ENCODE assay signal across 8 cellular contexts in genomic region chr19:13861714-13862531, GRCh38. TPM values are rescaled to one million over a fixed set of nuclear protein-coding genes. Genes with fewer than 3 reads are reported as not detected.
DNase-seq lines count a peak whose midpoint lies in the region; ATAC-seq and TF ChIP-seq lines count a peak whose summit lies in the region.

No MANE protein-coding gene starts in this region.

- no peaks in the 10 kb centered on the region for H3K79me2 ChIP-seq in GM23338 (replicated peaks; ENCODE audit: insufficient read depth)

- H3K36me3 Mint-ChIP-seq in GM23338 (ENCODE audit: low read depth) (no peaks in the 10 kb centered on the region; the same call in 2 of the 3 replicates), osteocyte (ENCODE audit: unreplicated experiment) (no peaks in the 10 kb centered on the region)
- H3K36me3 Mint-ChIP-seq in activated naive CD4-positive, alpha-beta T cell treated with anti-CD3 and anti-CD28 coated beads, Interleukin-2, amount 50 U/mL, for 24 hours: peaks cover 1% of the 10 kb centered on the region

- peaks cover 48% of the 10 kb centered on the region for H3K27me3 Mint-ChIP-seq in GM23338 (ENCODE audit: insufficient read depth, low read depth, poor library complexity)
- peaks cover 15% of the 10 kb centered on the region for H3K27me3 Mint-ChIP-seq in activated naive CD4-positive, alpha-beta T cell treated with anti-CD3 and anti-CD28 coated beads, Interleukin-2, amount 50 U/mL, for 24 hours
- no peaks in the 10 kb centered on the region for H3K27me3 Mint-ChIP-seq in osteocyte (ENCODE audit: unreplicated experiment)

- peak overlapping the region; percentile 72 for H3K4me2 ChIP-seq in GM23338

- H3K4me1 Mint-ChIP-seq in GM23338 (peaks cover 19% of the 10 kb centered on the region), osteocyte (ENCODE audit: unreplicated experiment) (peaks cover 56% of the 10 kb centered on the region)
- peaks cover 48% of the 10 kb centered on the region for H3K4me1 Mint-ChIP-seq in activated naive CD4-positive, alpha-beta T cell treated with anti-CD3 and anti-CD28 coated beads, Interleukin-2, amount 50 U/mL, for 24 hours

- H4K20me1 ChIP-seq in GM23338 (replicated peaks; ENCODE audit: insufficient read depth): no peaks in the 10 kb centered on the region

- H3K27ac ChIP-seq in GM23338 (ENCODE audit: low read depth): peak overlapping the region; percentile 80
- H3K27ac ChIP-seq in thoracic aorta: peak overlapping the region; percentile 90 to 93

- H3K9me2 ChIP-seq in GM23338 (ENCODE audit: insufficient read depth): no peaks in the 10 kb centered on the region

- H3K27me3 ChIP-seq in GM23338 (ENCODE audit: insufficient read depth) (peaks cover 42% of the 10 kb centered on the region), thoracic aorta (replicated peaks; ENCODE audit: insufficient read depth) (no peaks in the 10 kb centered on the region)

- no peaks in the 10 kb centered on the region for H3K9me3 ChIP-seq in thoracic aorta

- peak overlapping the region; percentile 49 for H2AFZ ChIP-seq in GM23338

- H3K4me3 Mint-ChIP-seq in GM23338: peak overlapping the region; percentile 67
- peak overlapping the region; percentile 95 for H3K4me3 Mint-ChIP-seq in activated naive CD4-positive, alpha-beta T cell treated with anti-CD3 and anti-CD28 coated beads, Interleukin-2, amount 50 U/mL, for 24 hours
- peak overlapping the region; percentile 73 for H3K4me3 Mint-ChIP-seq in osteocyte (ENCODE audit: unreplicated experiment)

- H3K9me3 Mint-ChIP-seq in GM23338 (no peaks in the 10 kb centered on the region; the same call in 2 of the 3 replicates), osteocyte (ENCODE audit: unreplicated experiment) (no peaks in the 10 kb centered on the region)
- no peaks in the 10 kb centered on the region for H3K9me3 Mint-ChIP-seq in activated naive CD4-positive, alpha-beta T cell treated with anti-CD3 and anti-CD28 coated beads, Interleukin-2, amount 50 U/mL, for 24 hours

- peak overlapping the region; percentile 73; the same call in 1 of the 2 replicates for H3K27ac Mint-ChIP-seq in GM23338
- H3K27ac Mint-ChIP-seq in activated naive CD4-positive, alpha-beta T cell treated with anti-CD3 and anti-CD28 coated beads, Interleukin-2, amount 50 U/mL, for 24 hours: peak overlapping the region; percentile 93
- peak overlapping the region; percentile 95 for H3K27ac Mint-ChIP-seq in osteocyte (ENCODE audit: unreplicated experiment)

- peaks cover 25% of the 10 kb centered on the region for H3F3A ChIP-seq in GM23338 (replicated peaks; ENCODE audit: low read depth)

- DNase-seq in EH (ENCODE audit: low read depth) (peak; percentile 98), GM23338 (ENCODE audit: low spot score) (peak; percentile 87), LHCN-M2 (ENCODE audit: low read depth) (peak; percentile 86), SK-N-DZ (ENCODE audit: low spot score) (peak; percentile 77), glomerular visceral epithelial cell (ENCODE audit: extremely low spot score) (peak; percentile 95), osteocyte (ENCODE audit: extremely low spot score, unreplicated experiment) (peak; percentile 98), thoracic aorta (ENCODE audit: low spot score) (peak; percentile 71)

- TF ChIP-seq CTCF in GM23338 (conservative IDR thresholded peaks at IDR 0.05; ENCODE audit: low read depth in 2 of 2) (peak; percentile 82 to 98), osteocyte (IDR thresholded peaks at IDR 0.05) (peak; percentile 97), thoracic aorta (IDR thresholded peaks at IDR 0.05) (peak; percentile 99)

- peak; percentile 74 for ATAC-seq in GM23338
- peak; percentile 71 for ATAC-seq in thoracic aorta (ENCODE audit: insufficient number of reproducible peaks, low FRiP score, low read depth)

- peaks cover 10% of the 10 kb centered on the region for H3K4me1 ChIP-seq in GM23338 (ENCODE audit: insufficient read depth)
- H3K4me1 ChIP-seq in thoracic aorta (ENCODE audit: control insufficient read depth in 1 of 2, low read depth in 2 of 2): peaks cover 7 to 34% of the 10 kb centered on the region in 2 donors

- H3K4me3 ChIP-seq in GM23338 (peak overlapping the region; percentile 54), thoracic aorta (peak overlapping the region; percentile 72)

- no peaks in the 10 kb centered on the region for H3K36me3 ChIP-seq in GM23338 (ENCODE audit: insufficient read depth)
- H3K36me3 ChIP-seq in thoracic aorta: no peaks in the 10 kb centered on the region

TF ChIP-seq in GM23338, 12 proteins besides CTCF, POLR2A, EP300 and RAD21:
- TF ChIP-seq EZH2 (IDR thresholded peaks at IDR 0.05; ENCODE audit: low read depth, unreplicated experiment): no peak
- TF ChIP-seq POLR2AphosphoS5 (IDR thresholded peaks at IDR 0.05; ENCODE audit: low read depth): peak; percentile 43; the same call in 1 of the 2 replicates

RNA-seq across cellular contexts. Expression of gene NANOS3, which starts 15.0 kb away (rescaled TPM):
- total RNA-seq in GM23338 (2014; rRNA removed; shearing (Covaris generic)): not detected in 2 replicates
- polyA plus RNA-seq in GM23338 (2016; fragmentation: Nextera tagmentation; extraction: Ambion mirVana): not detected in 2 replicates
- total RNA-seq in LHCN-M2 (2014; rRNA removed) (not detected in 2 replicates), osteocyte (1.1 and 3.5 TPM in 2 replicates), thoracic aorta (not detected)
- polyA plus RNA-seq in LHCN-M2 (2012): 1.3 TPM
- polyA plus RNA-seq in SK-N-DZ (2014; cell fraction: cytosol; rRNA removed): 0.72 and 0.95 TPM in 2 replicates
- polyA plus RNA-seq in SK-N-DZ (2014; cell fraction: nucleus; rRNA removed): 14.5 and 24.4 TPM in 2 replicates

RNA-seq across cellular contexts. Expression of gene BRME1, which starts 44.0 kb away (rescaled TPM):
- total RNA-seq in GM23338 (2014; rRNA removed; shearing (Covaris generic)): 3.7 and 4.0 TPM in 2 replicates
- polyA plus RNA-seq in GM23338 (2016; fragmentation: Nextera tagmentation; extraction: Ambion mirVana): 3.9 and 4.7 TPM in 2 replicates
- 1.1 and 1.7 TPM in 2 replicates for total RNA-seq in LHCN-M2 (2014; rRNA removed)
- polyA plus RNA-seq in LHCN-M2 (2012): 0.73 TPM
- 5.6 and 10.4 TPM in 2 replicates for polyA plus RNA-seq in SK-N-DZ (2014; cell fraction: cytosol; rRNA removed)
- 16.4 and 31.3 TPM in 2 replicates for polyA plus RNA-seq in SK-N-DZ (2014; cell fraction: nucleus; rRNA removed)
- 3.7 and 4.1 TPM in 2 replicates for total RNA-seq in osteocyte
- total RNA-seq in thoracic aorta: 1 to 10 TPM in 1 of 2 donors, not detected in 1; 3.7 TPM

RNA-seq across cellular contexts. Expression of gene CC2D1A, which starts 44.1 kb away (rescaled TPM):
- 27.3 and 39.7 TPM in 2 replicates for total RNA-seq in GM23338 (2014; rRNA removed; shearing (Covaris generic))
- polyA plus RNA-seq in GM23338 (2016; fragmentation: Nextera tagmentation; extraction: Ambion mirVana): 21.7 and 23.1 TPM in 2 replicates
- 19.2 and 21.0 TPM in 2 replicates for total RNA-seq in LHCN-M2 (2014; rRNA removed)
- 12.6 TPM for polyA plus RNA-seq in LHCN-M2 (2012)
- 17.1 and 19.8 TPM in 2 replicates for polyA plus RNA-seq in SK-N-DZ (2014; cell fraction: cytosol; rRNA removed)
- polyA plus RNA-seq in SK-N-DZ (2014; cell fraction: nucleus; rRNA removed): 56.8 and 60.6 TPM in 2 replicates
- total RNA-seq in osteocyte: 44.3 and 51.3 TPM in 2 replicates
- total RNA-seq in thoracic aorta: 10 to 100 TPM; 29.5 to 38.7 TPM

Comparison
In these comparisons a context has a peak if more than half of its experiments do, and no peak if none do; other contexts are left out.
1. Peak in every context shown above with its lines: DNase-seq, ATAC-seq, H3K4me3 ChIP-seq and H3K27ac ChIP-seq.